ENCODE assay signal across 8 cellular contexts in genomic region chr10:91198781-91199180, GRCh38. TPM values are rescaled to one million over a fixed set of nuclear protein-coding genes. Genes with fewer than 3 reads are reported as not detected.
DNase-seq lines count a peak whose midpoint lies in the region; ATAC-seq and TF ChIP-seq lines count a peak whose summit lies in the region.

No MANE protein-coding gene starts in this region.

- peaks cover 80% of the 10 kb centered on the region for H3K4me1 Mint-ChIP-seq in stimulated activated effector memory CD8-positive, alpha-beta T cell treated with anti-CD3 and anti-CD28 coated beads, Interleukin-12 subunit alpha, Interleukin-12 subunit beta, amount 100 ng/mL, for 72 hours

- H3K27me3 ChIP-seq in esophagus squamous epithelium (no peaks in the 10 kb centered on the region), HAP-1 (ENCODE audit: low read depth) (no peaks in the 10 kb centered on the region)

- TF ChIP-seq CTCF in esophagus squamous epithelium (IDR thresholded peaks at IDR 0.05) = no peak

- H3K27ac Mint-ChIP-seq in stimulated activated effector memory CD8-positive, alpha-beta T cell treated with anti-CD3 and anti-CD28 coated beads, Interleukin-12 subunit alpha, Interleukin-12 subunit beta, amount 100 ng/mL, for 72 hours = peak overlapping the region; percentile 89

- H3K36me3 Mint-ChIP-seq in stimulated activated effector memory CD8-positive, alpha-beta T cell treated with anti-CD3 and anti-CD28 coated beads, Interleukin-12 subunit alpha, Interleukin-12 subunit beta, amount 100 ng/mL, for 72 hours = peaks cover 1% of the 10 kb centered on the region

- intact Hi-C loops in esophagus squamous epithelium (cut with DNase I) = no loop called here

- peak; percentile 65 for DNase-seq in NOMO-1 treated with dmso at 0.1 percent for 144 hours (lab: John Stamatoyannopoulos, UW; ENCODE audit: unreplicated experiment)
- DNase-seq in esophagus squamous epithelium (lab: John Stamatoyannopoulos, UW) = no peak
- no peak for DNase-seq in stimulated activated effector memory CD8-positive, alpha-beta T cell treated with anti-CD3 and anti-CD28 coated beads, Interleukin-12 subunit alpha, Interleukin-12 subunit beta, amount 100 ng/mL, for 72 hours (ENCODE audit: low spot score in 2 of 2)
- no peak for DNase-seq in HAP-1 (ENCODE audit: low spot score in 2 of 2)
- no peak for DNase-seq in HK-2 (ENCODE audit: unreplicated experiment)
- no peak for DNase-seq in midbrain (lab: John Stamatoyannopoulos, UW)

- in situ Hi-C loops in HAP-1 (cut with MboI; ENCODE audit: low sequenced_read_pairs) = no loop called here

- no peaks in the 10 kb centered on the region for H3K9me3 ChIP-seq in esophagus squamous epithelium
- H3K9me3 ChIP-seq in HAP-1 = no peaks in the 10 kb centered on the region

- peak overlapping the region in 1 of 4 donors; percentile 8 for H3K4me3 ChIP-seq in esophagus squamous epithelium
- H3K4me3 ChIP-seq in HAP-1 = no peak overlapping the region

- H3K27ac ChIP-seq in esophagus squamous epithelium = peak overlapping the region; percentile 5 to 81 (median 26)

- no peaks in the 10 kb centered on the region for H3K9me3 Mint-ChIP-seq in stimulated activated effector memory CD8-positive, alpha-beta T cell treated with anti-CD3 and anti-CD28 coated beads, Interleukin-12 subunit alpha, Interleukin-12 subunit beta, amount 100 ng/mL, for 72 hours

- peak overlapping the region; percentile 22 for H3K4me3 Mint-ChIP-seq in stimulated activated effector memory CD8-positive, alpha-beta T cell treated with anti-CD3 and anti-CD28 coated beads, Interleukin-12 subunit alpha, Interleukin-12 subunit beta, amount 100 ng/mL, for 72 hours

- H3K4me1 ChIP-seq in esophagus squamous epithelium = peaks cover 0 to 47% (median 19%) of the 10 kb centered on the region in 3 donors
- H3K4me1 ChIP-seq in HAP-1 = 0 out of 2 replicates have a peak, but pooled peaks cover 2% of the 10 kb centered on the region

- 20 to 46% methylated on average over 1 of the region's 1 CpG for WGBS in esophagus squamous epithelium, 2 donors

- no peaks in the 10 kb centered on the region for H3K36me3 ChIP-seq in esophagus squamous epithelium
- no peaks in the 10 kb centered on the region for H3K36me3 ChIP-seq in HAP-1 (replicated peaks)

- no peak for TF ChIP-seq POLR2A in esophagus squamous epithelium (IDR thresholded peaks at IDR 0.05)

- ATAC-seq in GM18511 (IDR thresholded peaks at IDR 0.05; ENCODE audit: unreplicated experiment) (peak; percentile 75), HG02571 (IDR thresholded peaks at IDR 0.05; ENCODE audit: unreplicated experiment) (peak; percentile 70)
- peak; percentile 61 for ATAC-seq in stimulated activated effector memory CD8-positive, alpha-beta T cell treated with anti-CD3 and anti-CD28 coated beads, Interleukin-12 subunit alpha, Interleukin-12 subunit beta, amount 100 ng/mL, for 72 hours

RNA-seq across cellular contexts. Expression of gene PCGF5, which starts 21.7 kb away (rescaled TPM):
- 10 to 100 TPM; 17.3 to 39.3 (median 23.4) TPM for total RNA-seq in esophagus squamous epithelium
